Comparison of ENCODE assay signal across 22 cellular contexts in genomic region chr14:99093532-99094517, GRCh38.
A peak's percentile ranks its signal among the peaks of the same experiment; 100 is the strongest.
DNase-seq lines count a peak whose midpoint lies in the region; ATAC-seq, FAIRE-seq and TF ChIP-seq lines count a peak whose summit lies in the region.
"Had no signal": no experiment of that assay in that cellular context is flagged by ENCODE, and none has a peak within 500 bp of the region (broad histone marks: within the 10 kb centered on the region; RNA-seq: fewer than 3 reads in every experiment).

No MANE protein-coding gene starts in this region.

- DNase-seq in HepG2 (ENCODE audit: low spot score) (no peak), right lobe of liver (no peak), astrocyte of the cerebellum (ENCODE audit: low read depth) (peak; percentile 11), left kidney (ENCODE audit: low read depth, low spot score) (peak; percentile 66), upper lobe of right lung (no peak), HTR-8/SVneo (ENCODE audit: insufficient read length, low spot score) (no peak), dorsolateral prefrontal cortex (no peak)
- no peak for DNase-seq in stimulated activated naive CD8-positive, alpha-beta T cell treated with anti-CD3 and anti-CD28 coated beads, Interleukin-15, amount 100 ng/mL, for 72 hours
- DNase-seq: activated CD4-positive, alpha-beta memory T cell treated with anti-CD3 and anti-CD28 coated beads for 36 hours; activated effector memory CD4-positive, alpha-beta T cell treated with Interleukin-2 at 50 U/mL for 16 hours; activated naive CD8-positive, alpha-beta T cell treated with anti-CD3 and anti-CD28 coated beads, Interleukin-2, amount 50 U/mL, for 24 hours; colonic mucosa; left cardiac atrium; MM.1S; natural killer cell; NCI-H187; RPMI8226; stimulated activated CD4-positive, alpha-beta T cell treated with anti-CD3 and anti-CD28 coated beads, Interleukin-1b, Interleukin-23, amount 100 ng/mL, for 48 hours had no signal

- intact Hi-C loops in HepG2 (cut with micrococcal nuclease; ENCODE audit: unreplicated experiment) = no loop called here
- intact Hi-C loops in right lobe of liver (cut with DNase I) = no loop called here
- intact Hi-C loops in upper lobe of right lung (cut with DNase I) = no loop called here
- intact Hi-C loops in dorsolateral prefrontal cortex (cut with DNase I) = no loop called here

- POLR2A ChIA-PET in HepG2 (lab: Yijun Ruan, JAX) = no interaction called here

- H4K20me1 ChIP-seq in HepG2 (ENCODE audit: insufficient read depth, low read length) = no peaks in the 10 kb centered on the region
- H4K20me1 ChIP-seq: BLaER1 treated with 17β-estradiol and CSF1 and Interleukin-3, amounts not matched to agents 10 nM and 100 nM had no signal

- WGBS in HepG2 (ENCODE audit: low lambda C conversion rate) = 14% methylated on average over 11 of the region's 17 CpGs
- 50% methylated on average over 10 of the region's 17 CpGs for WGBS in right lobe of liver (ENCODE audit: insufficient coverage, low coverage, low lambda C conversion rate, missing lambda C conversion rate)

- H3K4me1 ChIP-seq in HepG2 (ENCODE audit: insufficient read depth, low read length) (no peaks in the 10 kb centered on the region), right lobe of liver (no peaks in the 10 kb centered on the region), upper lobe of right lung (no peaks in the 10 kb centered on the region)
- H3K4me1 ChIP-seq: BLaER1 treated with 17β-estradiol and CSF1 and Interleukin-3, amounts not matched to agents 10 nM and 100 nM; colonic mucosa had no signal

- in situ Hi-C loops in HepG2 (cut with HindIII; ENCODE audit: extremely low pct_ligation_motif_present, low pct_unique_long_range_greater_than_20kb) (no loop called here), astrocyte of the cerebellum (cut with HindIII; ENCODE audit: low sequenced_read_pairs) (no loop called here)

- no peak for TF ChIP-seq EP300 in HepG2 (IDR thresholded peaks at IDR 0.05; ENCODE audit: low read depth in 2 of 2, low read length in 2 of 2)
- no peak for TF ChIP-seq EP300 in HepG2 (CRISPR knock-in tag; IDR thresholded peaks at IDR 0.05; ENCODE audit: borderline replicate concordance)

- H3K9ac ChIP-seq in HepG2 (ENCODE audit: insufficient read depth, low read depth, low read length) = no peak overlapping the region
- H3K9ac ChIP-seq: BLaER1 treated with 17β-estradiol and CSF1 and Interleukin-3, amounts not matched to agents 10 nM and 100 nM had no signal

- H3K9me3 ChIP-seq in HepG2 (ENCODE audit: low read length) (no peaks in the 10 kb centered on the region), right lobe of liver (no peaks in the 10 kb centered on the region), upper lobe of right lung (no peaks in the 10 kb centered on the region)
- H3K9me3 ChIP-seq: colonic mucosa had no signal

- H3K27me3 ChIP-seq in HepG2 (ENCODE audit: control insufficient read depth in 1 of 2, insufficient read depth in 2 of 2, low read length in 2 of 2) = peaks cover 2 to 14% of the 10 kb centered on the region in 2 experiments; a peak in 2 of 5 replicates
- no peaks in the 10 kb centered on the region for H3K27me3 ChIP-seq in right lobe of liver
- no peaks in the 10 kb centered on the region for H3K27me3 ChIP-seq in upper lobe of right lung
- H3K27me3 ChIP-seq in dorsolateral prefrontal cortex = no peaks in the 10 kb centered on the region
- H3K27me3 ChIP-seq: BLaER1 treated with 17β-estradiol and CSF1 and Interleukin-3, amounts not matched to agents 10 nM and 100 nM; colonic mucosa had no signal

- FAIRE-seq in HepG2 (lab: Jason Lieb, UNC) (no peak), HTR-8/SVneo (lab: Jason Lieb, UNC) (no peak)
- FAIRE-seq: K562 had no signal

- H3K4me2 ChIP-seq in HepG2 (ENCODE audit: low read depth, low read length) = no peak overlapping the region
- H3K4me2 ChIP-seq: BLaER1 treated with 17β-estradiol and CSF1 and Interleukin-3, amounts not matched to agents 10 nM and 100 nM had no signal

- H3K79me2 ChIP-seq in HepG2 (ENCODE audit: insufficient read depth, low read length) = no peaks in the 10 kb centered on the region

- H3K4me3 Mint-ChIP-seq in stimulated activated naive CD8-positive, alpha-beta T cell treated with anti-CD3 and anti-CD28 coated beads, Interleukin-15, amount 100 ng/mL, for 72 hours = no peak overlapping the region
- H3K4me3 Mint-ChIP-seq: activated CD4-positive, alpha-beta memory T cell treated with anti-CD3 and anti-CD28 coated beads for 36 hours; activated naive CD8-positive, alpha-beta T cell treated with anti-CD3 and anti-CD28 coated beads, Interleukin-2, amount 50 U/mL, for 24 hours; natural killer cell; T-helper 2 cell treated with Interferon-gamma antibody and Interleukin-4, amounts not matched to agents 5 μg/mL and 100 μg/mL, for 36 hours had no signal

- no TSS peak for BruUV-seq in HepG2 (replicated peaks; lab: Mats Ljungman, UMichigan)

- no peaks in the 10 kb centered on the region for H3K27me3 Mint-ChIP-seq in stimulated activated naive CD8-positive, alpha-beta T cell treated with anti-CD3 and anti-CD28 coated beads, Interleukin-15, amount 100 ng/mL, for 72 hours
- H3K27me3 Mint-ChIP-seq: activated CD4-positive, alpha-beta memory T cell treated with anti-CD3 and anti-CD28 coated beads for 36 hours; activated naive CD8-positive, alpha-beta T cell treated with anti-CD3 and anti-CD28 coated beads, Interleukin-2, amount 50 U/mL, for 24 hours had no signal

- H3K27ac Mint-ChIP-seq in stimulated activated naive CD8-positive, alpha-beta T cell treated with anti-CD3 and anti-CD28 coated beads, Interleukin-15, amount 100 ng/mL, for 72 hours = no peak overlapping the region
- H3K27ac Mint-ChIP-seq: activated CD4-positive, alpha-beta memory T cell treated with anti-CD3 and anti-CD28 coated beads for 36 hours; activated naive CD8-positive, alpha-beta T cell treated with anti-CD3 and anti-CD28 coated beads, Interleukin-2, amount 50 U/mL, for 24 hours; natural killer cell; T-helper 2 cell treated with Interferon-gamma antibody and Interleukin-4, amounts not matched to agents 5 μg/mL and 100 μg/mL, for 36 hours had no signal

- no peak overlapping the region for H3K27ac ChIP-seq in HepG2 (ENCODE audit: extremely low read length, insufficient read depth, low read length)
- no peak overlapping the region for H3K27ac ChIP-seq in right lobe of liver
- no peak overlapping the region for H3K27ac ChIP-seq in upper lobe of right lung
- no peak overlapping the region for H3K27ac ChIP-seq in dorsolateral prefrontal cortex
- H3K27ac ChIP-seq: BLaER1 treated with 17β-estradiol and CSF1 and Interleukin-3, amounts not matched to agents 10 nM and 100 nM; colonic mucosa had no signal

- no peak for ATAC-seq in HepG2
- ATAC-seq in right lobe of liver = no peak
- ATAC-seq in upper lobe of right lung = peak; percentile 21
- no peak for ATAC-seq in stimulated activated naive CD8-positive, alpha-beta T cell treated with anti-CD3 and anti-CD28 coated beads, Interleukin-15, amount 100 ng/mL, for 72 hours
- ATAC-seq: activated naive CD8-positive, alpha-beta T cell treated with anti-CD3 and anti-CD28 coated beads, Interleukin-2, amount 50 U/mL, for 24 hours; K562; left cardiac atrium; natural killer cell; SK-N-SH treated with all-trans-retinoic acid at 6 μM for 48 hours had no signal

- TF ChIP-seq POLR2A in HepG2 (IDR thresholded peaks at IDR 0.05; ENCODE audit: insufficient read depth in 1 of 2, low read depth in 2 of 2, low read length in 2 of 2) (no peak), right lobe of liver (IDR thresholded peaks at IDR 0.05) (no peak)

- CTCF ChIA-PET in HepG2 (lab: Yijun Ruan, JAX; ENCODE audit: low intra/inter-chr PET ratio, low total read pairs) = no interaction called here

- no peak overlapping the region for H2AFZ ChIP-seq in HepG2 (ENCODE audit: low read length)

- H3K4me3 ChIP-seq in HepG2 (replicated peaks in 1 of 3; ENCODE audit: insufficient read depth in 1 of 3, low read depth in 2 of 3, low read length in 3 of 3) = no peak overlapping the region
- no peak overlapping the region for H3K4me3 ChIP-seq in right lobe of liver
- no peak overlapping the region for H3K4me3 ChIP-seq in astrocyte of the cerebellum (ENCODE audit: low read depth, low read length)
- no peak overlapping the region for H3K4me3 ChIP-seq in upper lobe of right lung
- no peak overlapping the region for H3K4me3 ChIP-seq in dorsolateral prefrontal cortex
- H3K4me3 ChIP-seq: BLaER1 treated with 17β-estradiol and CSF1 and Interleukin-3, amounts not matched to agents 10 nM and 100 nM; colonic mucosa; K562 had no signal

- no peak for TF ChIP-seq CTCF in HepG2 (CRISPR knock-in tag; IDR thresholded peaks at IDR 0.05)
- no peak for TF ChIP-seq CTCF in right lobe of liver (IDR thresholded peaks at IDR 0.05)
- no peak for TF ChIP-seq CTCF in astrocyte of the cerebellum (IDR thresholded peaks at IDR 0.05; ENCODE audit: low read depth, low read length, missing control alignments)
- no peak for TF ChIP-seq CTCF in upper lobe of right lung (IDR thresholded peaks at IDR 0.05)
- no peak for TF ChIP-seq CTCF in dorsolateral prefrontal cortex (IDR thresholded peaks at IDR 0.05 in 54 of 56, conservative IDR thresholded peaks at IDR 0.05 in 2 of 56; ENCODE audit: low read depth in 1 of 56, partially characterized antibody in 56 of 56)

- no peaks in the 10 kb centered on the region for H3K4me1 Mint-ChIP-seq in stimulated activated naive CD8-positive, alpha-beta T cell treated with anti-CD3 and anti-CD28 coated beads, Interleukin-15, amount 100 ng/mL, for 72 hours
- H3K4me1 Mint-ChIP-seq: activated naive CD8-positive, alpha-beta T cell treated with anti-CD3 and anti-CD28 coated beads, Interleukin-2, amount 50 U/mL, for 24 hours; natural killer cell had no signal

- H3K9me3 Mint-ChIP-seq in stimulated activated naive CD8-positive, alpha-beta T cell treated with anti-CD3 and anti-CD28 coated beads, Interleukin-15, amount 100 ng/mL, for 72 hours = peaks cover 4 to 10% of the 10 kb centered on the region in 2 donors

- no peaks in the 10 kb centered on the region for H3K36me3 ChIP-seq in HepG2 (replicated peaks in 1 of 2; ENCODE audit: control insufficient read depth in 1 of 2, insufficient read depth in 2 of 2, low read length in 2 of 2)
- no peaks in the 10 kb centered on the region for H3K36me3 ChIP-seq in right lobe of liver
- no peaks in the 10 kb centered on the region for H3K36me3 ChIP-seq in upper lobe of right lung
- H3K36me3 ChIP-seq: BLaER1 treated with 17β-estradiol and CSF1 and Interleukin-3, amounts not matched to agents 10 nM and 100 nM; colonic mucosa had no signal

- TF ChIP-seq RAD21 in HepG2 (CRISPR knock-in tag; IDR thresholded peaks at IDR 0.05) = no peak

Comparison
In these comparisons a context has a peak if more than half of its experiments do, and no peak if none do; other contexts are left out.
1. DNase-seq: peak in astrocyte of the cerebellum (single experiment) and left kidney (single experiment); none in HepG2 (single experiment), right lobe of liver (0 of 3), upper lobe of right lung (single experiment), stimulated activated naive CD8-positive, alpha-beta T cell treated with anti-CD3 and anti-CD28 coated beads, Interleukin-15, amount 100 ng/mL, for 72 hours (0 of 2), HTR-8/SVneo (single experiment) and dorsolateral prefrontal cortex (0 of 10).